In genomic region chr18:49359732-49360444, GRCh38 we compare ENCODE assay signal across 10 cellular contexts.
DNase-seq lines count a peak whose midpoint lies in the region; ATAC-seq, FAIRE-seq and TF ChIP-seq lines count a peak whose summit lies in the region.
"Had no signal": no experiment of that assay in that cellular context is flagged by ENCODE, and none has a peak within 500 bp of the region (broad histone marks: within the 10 kb centered on the region; RNA-seq: fewer than 3 reads in every experiment).

No MANE protein-coding gene starts in this region.

- TF ChIP-seq EP300 in GM12878 (IDR thresholded peaks at IDR 0.05; ENCODE audit: borderline replicate concordance in 1 of 2, control insufficient read depth in 1 of 2, low read depth in 2 of 2, low read length in 2 of 2) (peak; percentile 57 to 79; a peak in 2 of 4 replicates), sigmoid colon (IDR thresholded peaks at IDR 0.05) (no peak)

- H3K4me1 ChIP-seq in GM12878 (ENCODE audit: control insufficient read depth, insufficient read depth, low read length): peaks cover 18% of the 10 kb centered on the region
- peaks cover 0 to 31% (median 20%) of the 10 kb centered on the region in 4 donors for H3K4me1 ChIP-seq in sigmoid colon

- no peaks in the 10 kb centered on the region for H3K79me2 ChIP-seq in GM12878 (ENCODE audit: control insufficient read depth, insufficient read depth, low read length)

- H3K27ac ChIP-seq in GM12878 (ENCODE audit: control insufficient read depth, insufficient read depth): peak overlapping the region; percentile 53
- peak overlapping the region in 3 of 4 donors; percentile 49 to 60 (median 59) for H3K27ac ChIP-seq in sigmoid colon

- in situ Hi-C loops in GM12878 (cut with MboI): no loop called here

- H4K20me1 ChIP-seq in GM12878 (ENCODE audit: control insufficient read depth, insufficient read depth): no peaks in the 10 kb centered on the region

- WGBS in GM12878 (ENCODE audit: insufficient coverage, insufficient replicate concordance, low lambda C conversion rate, missing lambda C conversion rate): 78% methylated on average over 7 of the region's 7 CpGs
- 67 to 68% methylated on average over 7 of the region's 7 CpGs for WGBS in sigmoid colon, 2 donors

- peak; percentile 7 for DNase-seq in NCI-H2196 (lab: John Stamatoyannopoulos, UW; ENCODE audit: unreplicated experiment)
- DNase-seq in NCI-H2196 treated with DMSO at 0.1 percent for 48 hours (lab: John Stamatoyannopoulos, UW; ENCODE audit: unreplicated experiment): no peak
- peak; percentile 27 for DNase-seq in GM12878 (ENCODE audit: low read depth, low spot score)
- no peak for DNase-seq in sigmoid colon
- DNase-seq in SHP77 (lab: John Stamatoyannopoulos, UW): no peak
- DNase-seq in anterior cingulate cortex (lab: John Stamatoyannopoulos, UW): no peak
- DNase-seq in activated CD4-positive, CD25-positive, alpha-beta regulatory T cell treated with anti-CD3 and anti-CD28 coated beads, Interleukin-2, amount 50 U/mL, for 72 hours: no peak
- DNase-seq: AML-193, small intestine had no signal

- H3K36me3 ChIP-seq in GM12878 (ENCODE audit: control insufficient read depth in 2 of 2, insufficient read depth in 2 of 2, low read length in 1 of 2) (peaks cover 0 to 5% of the 10 kb centered on the region in 2 experiments; a peak in 2 of 4 replicates), sigmoid colon (peaks cover 0 to 5% (median 0%) of the 10 kb centered on the region in 4 donors)

- intact Hi-C loops in GM12878 (cut with micrococcal nuclease; ENCODE audit: unreplicated experiment): no loop called here
- intact Hi-C loops in sigmoid colon (cut with DNase I): no loop called here

- no peak overlapping the region for H3K4me3 ChIP-seq in GM12878
- no peak overlapping the region for H3K4me3 ChIP-seq in sigmoid colon

- POLR2A ChIA-PET in GM12878 (lab: Charles Lee): no interaction called here

- BruUV-seq in GM12878 (replicated peaks; lab: Mats Ljungman, UMichigan): no TSS peak

- no peak overlapping the region for H3K9ac ChIP-seq in GM12878 (ENCODE audit: control insufficient read depth, insufficient read depth, low read length)

- ATAC-seq in HG03135 (IDR thresholded peaks at IDR 0.05; ENCODE audit: unreplicated experiment) (peak; percentile 79), GM12878 (peak; percentile 88)

- CTCF ChIA-PET in GM12878 (lab: Yijun Ruan, JAX): interaction anchor here (1.2 kb wide), 1 partner anchor 94 kb away, joined by 3 read pairs; no protein-coding TSS in a partner anchor

- TF ChIP-seq POLR2A in GM12878 (IDR thresholded peaks at IDR 0.05; ENCODE audit: low read depth, low read length): no peak
- TF ChIP-seq POLR2A in sigmoid colon (IDR thresholded peaks at IDR 0.05): no peak

- H2AFZ ChIP-seq in GM12878 (ENCODE audit: control insufficient read depth, low read depth, low read length): no peak overlapping the region

- peak overlapping the region; percentile 26 for H3K4me2 ChIP-seq in GM12878 (ENCODE audit: control insufficient read depth, insufficient read depth)

- SMC1A ChIA-PET in GM12878 (lab: Charles Lee; ENCODE audit: uncharacterized antibody, unreplicated experiment): no interaction called here

- TF ChIP-seq CTCF in GM12878 (IDR thresholded peaks at IDR 0.05 in 2 of 3, conservative IDR thresholded peaks at IDR 0.05 in 1 of 3; ENCODE audit: control insufficient read depth in 2 of 3, extremely low read depth in 1 of 3, insufficient read depth in 1 of 3, low read depth in 3 of 3, low read length in 3 of 3) (no peak), sigmoid colon (IDR thresholded peaks at IDR 0.05) (no peak)

- RAD21 ChIA-PET in GM12878 (lab: Charles Lee; ENCODE audit: unreplicated experiment): no interaction called here

- H3K9me3 ChIP-seq in GM12878 (replicated peaks; ENCODE audit: control insufficient read depth, insufficient read depth, low read length): no peaks in the 10 kb centered on the region
- H3K9me3 ChIP-seq in sigmoid colon: no peaks in the 10 kb centered on the region

- no peak for TF ChIP-seq RAD21 in GM12878 (IDR thresholded peaks at IDR 0.05; ENCODE audit: insufficient read depth, low read depth, low read length)

- FAIRE-seq in GM12878 (lab: Jason Lieb, UNC): peak; percentile 23
- FAIRE-seq: small intestine had no signal

- H3K27me3 ChIP-seq in GM12878 (replicated peaks in 1 of 2; ENCODE audit: control insufficient read depth in 2 of 2, insufficient read depth in 2 of 2, low read length in 1 of 2): no peaks in the 10 kb centered on the region
- H3K27me3 ChIP-seq in sigmoid colon: no peaks in the 10 kb centered on the region

TF ChIP-seq in GM12878, 131 proteins besides CTCF, POLR2A, EP300 and RAD21 (continues in another document):
- TF ChIP-seq NFIC (IDR thresholded peaks at IDR 0.05; ENCODE audit: low read depth, low read length): peak; percentile 63; the same call in 1 of the 2 replicates
- TF ChIP-seq TCF7 (IDR thresholded peaks at IDR 0.05; ENCODE audit: borderline replicate concordance): no peak
- no peak for TF ChIP-seq CEBPZ (IDR thresholded peaks at IDR 0.05; ENCODE audit: low read depth, low read length)
- TF ChIP-seq REST (IDR thresholded peaks at IDR 0.05; ENCODE audit: low read depth, low read length): no peak
- no peak for TF ChIP-seq ATF7 (IDR thresholded peaks at IDR 0.05; ENCODE audit: low read depth)
- TF ChIP-seq RCOR1 (conservative IDR thresholded peaks at IDR 0.05; ENCODE audit: low read depth, low read length): no peak
- no peak for TF ChIP-seq HDGF (IDR thresholded peaks at IDR 0.05)
- TF ChIP-seq IKZF2 (IDR thresholded peaks at IDR 0.05): peak; percentile 77 to 79
- TF ChIP-seq SREBF2 (IDR thresholded peaks at IDR 0.05; ENCODE audit: low read length): no peak
- TF ChIP-seq STAT3 (IDR thresholded peaks at IDR 0.05; ENCODE audit: low read depth, low read length): no peak
- TF ChIP-seq KLF5 (IDR thresholded peaks at IDR 0.05; ENCODE audit: partially characterized antibody): no peak
- TF ChIP-seq TCF12 (IDR thresholded peaks at IDR 0.05; ENCODE audit: low read depth, low read length): no peak
- no peak for TF ChIP-seq MYB (IDR thresholded peaks at IDR 0.05; ENCODE audit: borderline replicate concordance, low read depth, low read length)
- no peak for TF ChIP-seq ZNF24 (IDR thresholded peaks at IDR 0.05)
- no peak for TF ChIP-seq ZNF384 (IDR thresholded peaks at IDR 0.05; ENCODE audit: borderline replicate concordance, low read depth, low read length)
- TF ChIP-seq WRNIP1 (IDR thresholded peaks at IDR 0.05; ENCODE audit: borderline replicate concordance, low read depth, low read length): no peak
- peak; percentile 77 for TF ChIP-seq SPI1 (IDR thresholded peaks at IDR 0.05; ENCODE audit: borderline replicate concordance, insufficient read depth, low read depth, low read length)
- no peak for TF ChIP-seq SP1 (IDR thresholded peaks at IDR 0.05; ENCODE audit: low read depth, low read length)
- TF ChIP-seq CBFB (IDR thresholded peaks at IDR 0.05; ENCODE audit: low read depth): no peak
- peak; percentile 76 for TF ChIP-seq RUNX3 (IDR thresholded peaks at IDR 0.05; ENCODE audit: low read length)
- no peak for TF ChIP-seq NRF1 (conservative IDR thresholded peaks at IDR 0.05; ENCODE audit: low read depth, low read length)

Comparison
In these comparisons a context has a peak if more than half of its experiments do, and no peak if none do; other contexts are left out.
1. DNase-seq: peak in NCI-H2196 (single experiment) and GM12878 (single experiment); none in NCI-H2196 treated with DMSO at 0.1 percent for 48 hours (single experiment), sigmoid colon (single experiment), SHP77 (0 of 2), anterior cingulate cortex (0 of 58) and activated CD4-positive, CD25-positive, alpha-beta regulatory T cell treated with anti-CD3 and anti-CD28 coated beads, Interleukin-2, amount 50 U/mL, for 72 hours (single experiment).